In genomic region chr4:7134737-7135388, GRCh38 we compare ENCODE assay signal across 11 cellular contexts. TPM values are rescaled to one million over a fixed set of nuclear protein-coding genes. Genes with fewer than 3 reads are reported as not detected.
A peak's percentile ranks its signal among the peaks of the same experiment; 100 is the strongest.
DNase-seq lines count a peak whose midpoint lies in the region; ATAC-seq and TF ChIP-seq lines count a peak whose summit lies in the region.
"Had no signal": no experiment of that assay in that cellular context is flagged by ENCODE, and none has a peak within 500 bp of the region (broad histone marks: within the 10 kb centered on the region; RNA-seq: fewer than 3 reads in every experiment).

No MANE protein-coding gene starts in this region.

- TF ChIP-seq CTCF in HCT116 (IDR thresholded peaks at IDR 0.05 in 2 of 3, conservative IDR thresholded peaks at IDR 0.05 in 1 of 3; ENCODE audit: borderline replicate concordance in 1 of 3, insufficient read depth in 1 of 3, low read depth in 2 of 3, low read length in 2 of 3), result no peak
- no peak for TF ChIP-seq CTCF in brain microvascular endothelial cell (IDR thresholded peaks at IDR 0.05; ENCODE audit: low read depth, low read length, missing control alignments)

- intact Hi-C loops in HCT116 (cut with micrococcal nuclease), result no loop called here

- H4K20me1 ChIP-seq in HCT116 (ENCODE audit: insufficient read depth), result no peaks in the 10 kb centered on the region

- H3K27ac ChIP-seq in HCT116 (ENCODE audit: low read depth, low read length), result no peak overlapping the region
- no peak overlapping the region for H3K27ac ChIP-seq in brain microvascular endothelial cell
- H3K27ac ChIP-seq: WERI-Rb-1 had no signal

- H3K9ac ChIP-seq in HCT116 (ENCODE audit: low read length), result no peak overlapping the region

- no peaks in the 10 kb centered on the region for H3K79me2 ChIP-seq in HCT116 (ENCODE audit: insufficient read depth, low read length)

- peak; percentile 48; the same call in 1 of the 2 replicates for ATAC-seq in HCT116
- ATAC-seq in HG03108 (IDR thresholded peaks at IDR 0.05; ENCODE audit: unreplicated experiment), result no peak
- ATAC-seq in GM21447 (IDR thresholded peaks at IDR 0.05; ENCODE audit: unreplicated experiment), result no peak

- RAD21 ChIA-PET in HCT116 (lab: Charles Lee; ENCODE audit: low non-redundant PET in 1 of 2, low total read pairs in 2 of 2, uncharacterized antibody in 2 of 2, unreplicated experiment in 2 of 2), result no interaction called here

- H3K4me3 ChIP-seq in HCT116 (replicated peaks in 1 of 2; ENCODE audit: low read depth in 1 of 2, low read length in 2 of 2) (no peak overlapping the region), brain microvascular endothelial cell (ENCODE audit: low read depth, low read length) (no peak overlapping the region)

- in situ Hi-C loops in brain microvascular endothelial cell (cut with HindIII; ENCODE audit: low pct_ligation_motif_present, low sequenced_read_pairs), result no loop called here

- H3K27me3 ChIP-seq in HCT116 (ENCODE audit: insufficient read depth, low read length) (no peaks in the 10 kb centered on the region), brain microvascular endothelial cell (replicated peaks) (peaks cover 3% of the 10 kb centered on the region)

- CTCF ChIA-PET in HCT116 (lab: Charles Lee), result no interaction called here

- no peak for TF ChIP-seq POLR2A in HCT116 (IDR thresholded peaks at IDR 0.05; ENCODE audit: borderline replicate concordance, extremely low read depth, insufficient read depth, insufficient read length)

- POLR2A ChIA-PET in HCT116 (lab: Charles Lee), result no interaction called here

- no TSS peak for BruUV-seq in HCT116 (replicated peaks; lab: Mats Ljungman, UMichigan)

- H3K9me2 ChIP-seq in HCT116 (ENCODE audit: insufficient read depth), result no peaks in the 10 kb centered on the region

- DNase-seq in A172 (ENCODE audit: low spot score), result peak; percentile 71
- no peak for DNase-seq in HCT116 (ENCODE audit: low read depth, low spot score)
- DNase-seq in brain microvascular endothelial cell, result peak; percentile 70
- peak; percentile 68 for DNase-seq in medulla oblongata (ENCODE audit: extremely low spot score)
- DNase-seq in NCI-H1417 treated with DMSO at 0.1 percent for 48 hours (lab: John Stamatoyannopoulos, UW), result no peak
- DNase-seq in HT-29 (ENCODE audit: low spot score), result no peak
- DNase-seq: Calu3, NCI-H1694 treated with DMSO at 0.1 percent for 48 hours, WERI-Rb-1 had no signal

- H3K9me3 ChIP-seq in HCT116 (ENCODE audit: control insufficient read depth in 1 of 2, insufficient read depth in 1 of 2, low read depth in 1 of 2, low read length in 2 of 2), result no peaks in the 10 kb centered on the region

- H2AFZ ChIP-seq in HCT116 (ENCODE audit: low read depth, low read length, poor library complexity, severe bottlenecking), result no peak overlapping the region

- H3K36me3 ChIP-seq in HCT116 (ENCODE audit: control insufficient read depth in 1 of 2, insufficient read depth in 2 of 2, low read length in 2 of 2), result no peaks in the 10 kb centered on the region
- H3K36me3 ChIP-seq in brain microvascular endothelial cell (replicated peaks), result no peaks in the 10 kb centered on the region
- H3K36me3 ChIP-seq: WERI-Rb-1 had no signal

- H3K4me2 ChIP-seq in HCT116 (ENCODE audit: low read length), result no peak overlapping the region

- no peak for TF ChIP-seq RAD21 in HCT116 (IDR thresholded peaks at IDR 0.05; ENCODE audit: low read depth)

- peaks cover 0 to 9% of the 10 kb centered on the region in 2 experiments; a peak in 2 of 4 replicates for H3K4me1 ChIP-seq in HCT116 (ENCODE audit: control insufficient read depth in 1 of 2, insufficient read depth in 2 of 2, low read length in 2 of 2)

TF ChIP-seq in HCT116, 20 proteins besides CTCF, POLR2A, EP300 and RAD21:
- TF ChIP-seq ZBTB33 (IDR thresholded peaks at IDR 0.05; ENCODE audit: extremely low read depth, insufficient replicate concordance, low read length) (no peak), ELF1 (IDR thresholded peaks at IDR 0.05; ENCODE audit: borderline replicate concordance, low read depth) (no peak), YY1 (IDR thresholded peaks at IDR 0.05; ENCODE audit: extremely low read depth, insufficient replicate concordance, low read depth, low read length) (no peak), EGR1 (IDR thresholded peaks at IDR 0.05; ENCODE audit: low read depth) (no peak), JUND (IDR thresholded peaks at IDR 0.05) (no peak), CEBPB (IDR thresholded peaks at IDR 0.05; ENCODE audit: low read depth) (no peak), EZH2 (IDR thresholded peaks at IDR 0.05) (no peak)
- TF ChIP-seq, protein P1, sequence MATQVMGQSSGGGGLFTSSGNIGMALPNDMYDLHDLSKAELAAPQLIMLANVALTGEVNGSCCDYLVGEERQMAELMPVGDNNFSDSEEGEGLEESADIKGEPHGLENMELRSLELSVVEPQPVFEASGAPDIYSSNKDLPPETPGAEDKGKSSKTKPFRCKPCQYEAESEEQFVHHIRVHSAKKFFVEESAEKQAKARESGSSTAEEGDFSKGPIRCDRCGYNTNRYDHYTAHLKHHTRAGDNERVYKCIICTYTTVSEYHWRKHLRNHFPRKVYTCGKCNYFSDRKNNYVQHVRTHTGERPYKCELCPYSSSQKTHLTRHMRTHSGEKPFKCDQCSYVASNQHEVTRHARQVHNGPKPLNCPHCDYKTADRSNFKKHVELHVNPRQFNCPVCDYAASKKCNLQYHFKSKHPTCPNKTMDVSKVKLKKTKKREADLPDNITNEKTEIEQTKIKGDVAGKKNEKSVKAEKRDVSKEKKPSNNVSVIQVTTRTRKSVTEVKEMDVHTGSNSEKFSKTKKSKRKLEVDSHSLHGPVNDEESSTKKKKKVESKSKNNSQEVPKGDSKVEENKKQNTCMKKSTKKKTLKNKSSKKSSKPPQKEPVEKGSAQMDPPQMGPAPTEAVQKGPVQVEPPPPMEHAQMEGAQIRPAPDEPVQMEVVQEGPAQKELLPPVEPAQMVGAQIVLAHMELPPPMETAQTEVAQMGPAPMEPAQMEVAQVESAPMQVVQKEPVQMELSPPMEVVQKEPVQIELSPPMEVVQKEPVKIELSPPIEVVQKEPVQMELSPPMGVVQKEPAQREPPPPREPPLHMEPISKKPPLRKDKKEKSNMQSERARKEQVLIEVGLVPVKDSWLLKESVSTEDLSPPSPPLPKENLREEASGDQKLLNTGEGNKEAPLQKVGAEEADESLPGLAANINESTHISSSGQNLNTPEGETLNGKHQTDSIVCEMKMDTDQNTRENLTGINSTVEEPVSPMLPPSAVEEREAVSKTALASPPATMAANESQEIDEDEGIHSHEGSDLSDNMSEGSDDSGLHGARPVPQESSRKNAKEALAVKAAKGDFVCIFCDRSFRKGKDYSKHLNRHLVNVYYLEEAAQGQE (IDR thresholded peaks at IDR 0.05; ENCODE audit: low read depth), result no peak

RNA-seq across cellular contexts. Expression of gene SORCS2, which starts 57.5 kb away (rescaled TPM):
- 0.78 and 1.1 TPM in 2 replicates for total RNA-seq in A172 (2014; rRNA removed; shearing (Covaris generic))
- total RNA-seq in HCT116 (2021; ENCODE audit: unreplicated experiment), result 0.37 TPM
- 0.10 and 0.14 TPM in 2 replicates for polyA plus RNA-seq in HCT116 (2012)
- total RNA-seq in HT-29 (2014; rRNA removed; shearing (Covaris generic)), result not detected in 2 replicates
- total RNA-seq: Calu3 had no signal

Comparison
In these comparisons a context has a peak if more than half of its experiments do, and no peak if none do; other contexts are left out.
1. DNase-seq: peak in A172 (single experiment), brain microvascular endothelial cell (single experiment) and medulla oblongata (single experiment); none in HCT116 (single experiment), NCI-H1417 treated with DMSO at 0.1 percent for 48 hours (single experiment) and HT-29 (single experiment).